7 cellular contexts compared by ENCODE assay signal in genomic region chr7:102583495-102583894, GRCh38. TPM values are rescaled to one million over a fixed set of nuclear protein-coding genes. Genes with fewer than 3 reads are reported as not detected.
"Had no signal": no experiment of that assay in that cellular context is flagged by ENCODE, and none has a peak within 500 bp of the region (broad histone marks: within the 10 kb centered on the region; RNA-seq: fewer than 3 reads in every experiment).

No MANE protein-coding gene starts in this region.

RNA-seq across cellular contexts. Expression of gene SPDYE2, which starts 32.5 kb away (rescaled TPM):
- total RNA-seq: activated CD4-positive, alpha-beta T cell treated with anti-CD3 and anti-CD28 coated beads for 36 hours; activated T-helper 2 cell treated with anti-CD3 and anti-CD28 coated beads, Interferon-gamma antibody, Interleukin-2, Interleukin-4, amounts not matched to agents 10 μg/mL and 5 μg/mL and 100 μg/mL, durations not matched to agents 14 hours and 24 hours and 36 hours; ascending aorta; bronchial epithelial cell; cardiac muscle cell; T-helper 1 cell treated with Interleukin-12 subunit alpha and Interleukin-12 subunit beta and Interleukin-4 antibody, amounts not matched to agents 30 ng/mL and 1 ng/mL, for 36 hours; T-helper 2 cell treated with Interferon-gamma antibody and Interleukin-4, amounts not matched to agents 100 ng/mL and 5 ng/mL, for 36 hours had no signal
